1 cellular context compared by ENCODE assay signal in the genomic region with DNA sequence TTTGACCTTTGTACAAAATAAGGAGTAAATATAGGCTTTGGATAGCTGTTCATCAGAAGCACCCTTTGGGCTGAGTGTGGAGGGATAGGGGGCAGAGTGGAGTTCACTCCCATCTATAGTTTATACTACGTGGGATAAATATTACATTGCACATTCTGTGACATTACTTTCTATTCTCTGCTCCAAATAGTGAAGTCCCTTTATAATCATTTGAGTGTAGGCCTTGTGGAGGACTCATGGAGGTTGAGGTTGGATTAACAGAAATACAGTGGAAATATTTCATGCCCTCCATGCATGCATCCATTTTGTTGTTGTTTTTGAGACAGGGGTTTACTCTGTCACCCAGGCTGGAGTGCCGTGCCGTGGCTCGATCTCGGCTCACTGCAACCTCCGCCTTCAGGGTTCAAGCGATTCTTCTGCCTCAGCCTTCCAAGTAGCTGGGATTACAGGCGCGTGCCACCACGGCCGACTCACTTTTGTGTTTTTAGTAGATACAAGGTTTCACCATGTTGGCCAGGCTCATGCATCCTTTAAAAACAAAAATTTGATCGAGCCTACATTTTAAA.
TF ChIP-seq lines count a peak whose summit lies in the region.

No MANE protein-coding gene starts in this region.

TF ChIP-seq in SK-N-SH, 30 proteins besides CTCF, POLR2A, EP300 and RAD21 (continued from another document):
- TF ChIP-seq ELF1 (IDR thresholded peaks at IDR 0.05) (no peak), SMC3 (IDR thresholded peaks at IDR 0.05; ENCODE audit: low read depth, low read length) (no peak), MEF2A (IDR thresholded peaks at IDR 0.05; ENCODE audit: borderline replicate concordance, low read depth) (no peak), YY1 (IDR thresholded peaks at IDR 0.05; ENCODE audit: low read depth) (no peak), TAF1 (IDR thresholded peaks at IDR 0.05; ENCODE audit: borderline replicate concordance, low read depth, low read length) (no peak), FOXM1 (IDR thresholded peaks at IDR 0.05; ENCODE audit: low read depth) (no peak), ZBTB33 (IDR thresholded peaks at IDR 0.05; ENCODE audit: borderline replicate concordance, low read depth) (no peak), GATA2 (CRISPR knock-in tag; IDR thresholded peaks at IDR 0.05) (no peak), SIN3A (IDR thresholded peaks at IDR 0.05; ENCODE audit: borderline replicate concordance, low read depth, low read length) (no peak), NRF1 (IDR thresholded peaks at IDR 0.05; ENCODE audit: low read depth, low read length) (no peak), IRF3 (IDR thresholded peaks at IDR 0.05; ENCODE audit: low read depth, low read length) (no peak), FOXJ3 (CRISPR knock-in tag; IDR thresholded peaks at IDR 0.05) (no peak)
TF ChIP-seq in SK-N-SH: peak in this region for 0.
